Comparison of ENCODE assay signal across 8 cellular contexts in the genomic region with DNA sequence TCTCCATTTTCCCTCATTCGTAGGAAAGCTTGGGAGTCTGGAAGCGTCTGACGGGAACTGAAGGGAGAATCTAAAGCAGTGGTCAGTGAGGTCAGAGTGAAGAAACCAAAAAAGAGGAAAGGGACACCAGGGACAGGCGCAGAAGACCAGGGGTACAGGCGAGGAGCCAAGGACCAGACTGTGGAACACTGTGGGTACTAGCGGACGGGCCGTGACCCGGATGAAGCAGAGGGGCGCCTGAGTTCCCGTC. TPM values are rescaled to one million over a fixed set of nuclear protein-coding genes. Genes with fewer than 3 reads are reported as not detected.
DNase-seq lines count a peak whose midpoint lies in the region; ATAC-seq and TF ChIP-seq lines count a peak whose summit lies in the region.

No MANE protein-coding gene starts in this region.

- H3K9me3 ChIP-seq in OCI-LY7 (ENCODE audit: low read length) (no peaks in the 10 kb centered on the region), trophoblast cell (ENCODE audit: insufficient read depth, low read depth, low read length) (no peaks in the 10 kb centered on the region)

- peak overlapping the region; percentile 52 for H2BK5ac ChIP-seq in trophoblast cell (ENCODE audit: low read depth, low read length, poor library complexity)

- peak overlapping the region; percentile 90 for H3K4me3 ChIP-seq in OCI-LY7 (ENCODE audit: low read depth, low read length, poor library complexity, severe bottlenecking)
- peak overlapping the region; percentile 60 for H3K4me3 ChIP-seq in epithelial cell of esophagus (ENCODE audit: low read length)
- H3K4me3 ChIP-seq in trophoblast cell (ENCODE audit: low read depth, low read length) = peak overlapping the region; percentile 62

- H2BK12ac ChIP-seq in trophoblast cell (ENCODE audit: low read length) = peak overlapping the region; percentile 89

- H3K79me1 ChIP-seq in trophoblast cell (ENCODE audit: low read length) = peaks cover 18% of the 10 kb centered on the region

- H3K36me3 ChIP-seq in OCI-LY7 (ENCODE audit: insufficient read depth, low read length) (no peaks in the 10 kb centered on the region), trophoblast cell (ENCODE audit: control insufficient read depth in 1 of 2, insufficient read depth in 2 of 2, low read length in 2 of 2) (peaks cover 11 to 14% of the 10 kb centered on the region in 2 experiments)

- H3K4me1 ChIP-seq in OCI-LY7 (ENCODE audit: insufficient read depth, low read length, poor library complexity, severe bottlenecking) (peaks cover 28% of the 10 kb centered on the region), trophoblast cell (ENCODE audit: control insufficient read depth in 1 of 2, insufficient read depth in 2 of 2, low read length in 2 of 2) (peaks cover 12 to 14% of the 10 kb centered on the region in 2 experiments)

- H3K4me2 ChIP-seq in OCI-LY7 (ENCODE audit: low read length) (peak overlapping the region; percentile 90), trophoblast cell (ENCODE audit: low read length) (peak overlapping the region; percentile 99)

- H3K14ac ChIP-seq in trophoblast cell (ENCODE audit: low read length) = peak overlapping the region; percentile 94

- peak overlapping the region; percentile 71 for H3K18ac ChIP-seq in trophoblast cell (ENCODE audit: low read length)

- intact Hi-C loops in OCI-LY7 (cut with micrococcal nuclease; ENCODE audit: unreplicated experiment) = loop anchor here (5.0 kb wide), 2 partner anchors 54 to 99 kb away; a partner anchor contains a TSS

- no peaks in the 10 kb centered on the region for H3K9me2 ChIP-seq in OCI-LY7 (ENCODE audit: insufficient read depth, low read length)

- H3K23ac ChIP-seq in trophoblast cell (ENCODE audit: low read length) = no peak overlapping the region

- H4K8ac ChIP-seq in trophoblast cell (ENCODE audit: low read depth, low read length) = peak overlapping the region; percentile 68

- TSS peak; percentile 61 for BruUV-seq in OCI-LY7 (replicated peaks; lab: Mats Ljungman, UMichigan)

- peak overlapping the region; percentile 84 for H4K12ac ChIP-seq in trophoblast cell (ENCODE audit: low read depth, low read length)

- POLR2A ChIA-PET in OCI-LY7 (lab: Charles Lee) = interaction anchor here (0.6 kb wide), 1 partner anchor 235 kb away, joined by 3 read pairs; no protein-coding TSS in a partner anchor

- peak overlapping the region; percentile 79 for H2BK120ac ChIP-seq in trophoblast cell (ENCODE audit: insufficient read depth, low read length, poor library complexity)

- peak; percentile 65 for DNase-seq in DMS114 treated with DMSO at 0.1 percent for 48 hours (lab: John Stamatoyannopoulos, UW; ENCODE audit: unreplicated experiment)
- DNase-seq in OCI-LY7 (ENCODE audit: low spot score) = no peak
- DNase-seq in epithelial cell of esophagus (ENCODE audit: low read depth) = no peak
- DNase-seq in trophoblast cell = no peak
- DNase-seq in cerebellar cortex (ENCODE audit: low spot score) = no peak
- DNase-seq in globus pallidus (ENCODE audit: low spot score) = no peak

- ATAC-seq in GM18909 (IDR thresholded peaks at IDR 0.05; ENCODE audit: poor library complexity, unreplicated experiment) = no peak
- no peak for ATAC-seq in HG03565 (IDR thresholded peaks at IDR 0.05; ENCODE audit: unreplicated experiment)

- CTCF ChIA-PET in OCI-LY7 (lab: Charles Lee; ENCODE audit: unreplicated experiment) = interaction anchor here (2.2 kb wide), 1 partner anchor 16 kb away, joined by 9 read pairs; no protein-coding TSS in a partner anchor

- no peak for TF ChIP-seq CTCF in OCI-LY7 (conservative IDR thresholded peaks at IDR 0.05; ENCODE audit: low read length)
- TF ChIP-seq CTCF in epithelial cell of esophagus (IDR thresholded peaks at IDR 0.05; ENCODE audit: insufficient read depth, low read depth, low read length, missing control alignments) = no peak

- H3K27ac ChIP-seq in OCI-LY7 (ENCODE audit: low read depth, low read length, poor library complexity, severe bottlenecking) (peak overlapping the region; percentile 77), trophoblast cell (ENCODE audit: low read depth, low read length) (peak overlapping the region; percentile 77)

- H3K79me2 ChIP-seq in OCI-LY7 (ENCODE audit: insufficient read depth, low read depth, low read length) = no peaks in the 10 kb centered on the region
- H3K79me2 ChIP-seq in trophoblast cell (ENCODE audit: control insufficient read depth, insufficient read depth, low read length, poor library complexity) = peaks cover 12% of the 10 kb centered on the region

- peak overlapping the region; percentile 99 for H4K91ac ChIP-seq in trophoblast cell (ENCODE audit: low read depth, low read length)

- H3K4ac ChIP-seq in trophoblast cell (ENCODE audit: low read depth, low read length) = peak overlapping the region; percentile 68

- H4K20me1 ChIP-seq in OCI-LY7 (ENCODE audit: insufficient read depth, low read length) = no peaks in the 10 kb centered on the region

- no CpG with 5 or more reads among the region's 11 CpGs for WGBS in trophoblast cell (ENCODE audit: extremely low coverage, insufficient coverage, insufficient read length)

- H2AK5ac ChIP-seq in trophoblast cell (ENCODE audit: low read length) = peak overlapping the region; percentile 87

- no peaks in the 10 kb centered on the region for H3K27me3 ChIP-seq in trophoblast cell (ENCODE audit: insufficient read depth, low read length)

- H2AFZ ChIP-seq in OCI-LY7 (ENCODE audit: low read length) = peak overlapping the region; percentile 64; the same call in 1 of the 2 replicates
- H2AFZ ChIP-seq in trophoblast cell (ENCODE audit: insufficient read depth, low read length, poor library complexity) = no peak overlapping the region

- H3K9ac ChIP-seq in trophoblast cell (ENCODE audit: low read length) = peak overlapping the region; percentile 49

RNA-seq across cellular contexts. Expression of a gene that starts 0.2 kb away (rescaled TPM):
- 67.6 and 70.2 TPM in 2 replicates for total RNA-seq in OCI-LY7 (2014; rRNA removed; shearing (Covaris generic))
- 43.9 and 45.7 TPM in 2 replicates for total RNA-seq in OCI-LY7 (2022)
- 39.6 and 40.4 TPM in 2 replicates for polyA plus RNA-seq in trophoblast cell (2013)

RNA-seq across cellular contexts. Expression of a gene that starts 0.6 kb away (rescaled TPM):
- total RNA-seq in OCI-LY7 (2014; rRNA removed; shearing (Covaris generic)) = 6.9 and 11.1 TPM in 2 replicates
- total RNA-seq in OCI-LY7 (2022) = 28.7 and 37.1 TPM in 2 replicates
- 59.1 and 60.6 TPM in 2 replicates for polyA plus RNA-seq in trophoblast cell (2013)

RNA-seq across cellular contexts. Expression of a gene that starts 34.7 kb away (rescaled TPM):
- 1.3 and 3.1 TPM in 2 replicates for total RNA-seq in OCI-LY7 (2014; rRNA removed; shearing (Covaris generic))
- 3.9 and 4.5 TPM in 2 replicates for total RNA-seq in OCI-LY7 (2022)
- 0.81 and 0.85 TPM in 2 replicates for polyA plus RNA-seq in trophoblast cell (2013)

RNA-seq across cellular contexts. Expression of a gene that starts 35.2 kb away (rescaled TPM):
- 80.5 and 128 TPM in 2 replicates for total RNA-seq in OCI-LY7 (2014; rRNA removed; shearing (Covaris generic))
- 141 and 166 TPM in 2 replicates for total RNA-seq in OCI-LY7 (2022)
- polyA plus RNA-seq in trophoblast cell (2013) = 237 TPM in 2 replicates

RNA-seq across cellular contexts. Expression of a gene that starts 47.0 kb away (rescaled TPM):
- 6.6 and 9.1 TPM in 2 replicates for total RNA-seq in OCI-LY7 (2014; rRNA removed; shearing (Covaris generic))
- 53.1 and 59.3 TPM in 2 replicates for total RNA-seq in OCI-LY7 (2022)
- polyA plus RNA-seq in trophoblast cell (2013) = 38.7 and 39.3 TPM in 2 replicates
